ENCODE assay signal across 22 cellular contexts in genomic region chr21:35885942-35886541, GRCh38.
"Had no signal": no experiment of that assay in that cellular context is flagged by ENCODE, and none has a peak within 500 bp of the region (broad histone marks: within the 10 kb centered on the region; RNA-seq: fewer than 3 reads in every experiment).

No MANE protein-coding gene starts in this region.

- H3K4me1 Mint-ChIP-seq: activated naive CD8-positive, alpha-beta T cell treated with anti-CD3 and anti-CD28 coated beads, Interleukin-2, amount 10 ng/mL, durations not matched to agents 7 days and 5 days; naive thymus-derived CD4-positive, alpha-beta T cell; stimulated activated memory B cell treated with anti-CD40 and anti-IgM and Interleukin-4, amounts not matched to agents 10 μg/mL and 1 μg/mL and 100 μg/mL, for 72 hours had no signal

- H3K9me3 Mint-ChIP-seq: activated naive CD4-positive, alpha-beta T cell treated with anti-CD3 and anti-CD28 coated beads for 36 hours; activated naive CD8-positive, alpha-beta T cell treated with anti-CD3 and anti-CD28 coated beads, Interleukin-2, amount 10 ng/mL, durations not matched to agents 7 days and 5 days; neural crest cell had no signal

- H3K4me3 ChIP-seq: colonic mucosa, heart left ventricle, lower lobe of right lung, sigmoid colon, smooth muscle cell, stomach, suprapubic skin, transverse colon had no signal

- H3K9me3 ChIP-seq: colonic mucosa, heart left ventricle, lower lobe of right lung, sigmoid colon, stomach, suprapubic skin, transverse colon had no signal

- H3K27me3 ChIP-seq: colonic mucosa, transverse colon had no signal

- H3K27me3 Mint-ChIP-seq: stimulated activated memory B cell treated with anti-CD40 and anti-IgM and Interleukin-4, amounts not matched to agents 10 μg/mL and 1 μg/mL and 100 μg/mL, for 72 hours had no signal

- H3K4me3 Mint-ChIP-seq: activated naive CD4-positive, alpha-beta T cell treated with anti-CD3 and anti-CD28 coated beads for 36 hours; activated naive CD8-positive, alpha-beta T cell treated with anti-CD3 and anti-CD28 coated beads, Interleukin-2, amount 10 ng/mL, durations not matched to agents 7 days and 5 days; naive thymus-derived CD4-positive, alpha-beta T cell; neural crest cell; stimulated activated memory B cell treated with anti-CD40 and anti-IgM and Interleukin-4, amounts not matched to agents 10 μg/mL and 1 μg/mL and 100 μg/mL, for 72 hours had no signal

- H3K4me1 ChIP-seq: colonic mucosa, heart left ventricle, lower lobe of right lung, sigmoid colon, stomach, transverse colon had no signal

- ATAC-seq: heart left ventricle; lower lobe of right lung; naive thymus-derived CD4-positive, alpha-beta T cell; stimulated activated memory B cell treated with anti-CD40 and anti-IgM and Interleukin-4, amounts not matched to agents 10 μg/mL and 1 μg/mL and 100 μg/mL, for 72 hours had no signal

- H3K27ac ChIP-seq: colonic mucosa, epithelial cell of prostate, heart left ventricle, lower lobe of right lung, sigmoid colon, stomach, suprapubic skin, transverse colon had no signal

- DNase-seq: activated CD4-positive, alpha-beta T cell treated with anti-CD3 and anti-CD28 coated beads for 4 hours; activated CD4-positive, alpha-beta T cell treated with anti-CD3 and anti-CD28 coated beads, Interleukin-2, amount 50 U/mL, for 48 hours; activated CD4-positive, CD25-positive, alpha-beta regulatory T cell; activated naive CD4-positive, alpha-beta T cell treated with anti-CD3 and anti-CD28 coated beads for 36 hours; activated naive CD8-positive, alpha-beta T cell treated with anti-CD3 and anti-CD28 coated beads, Interleukin-2, amount 10 ng/mL, durations not matched to agents 7 days and 5 days; activated T-cell treated with anti-CD3 and anti-CD28 coated beads, Interleukin-2, amount 50 U/mL, for 48 hours; amniotic stem cell; colonic mucosa; heart left ventricle; lower lobe of right lung; naive thymus-derived CD4-positive, alpha-beta T cell; occipital lobe; posterior cingulate gyrus; sigmoid colon; stimulated activated CD4-positive, alpha-beta T cell treated with anti-CD3 and anti-CD28 coated beads, Interleukin-15, amount 100 ng/mL, for 24 hours; stomach; transverse colon had no signal

- H3K4me2 ChIP-seq: smooth muscle cell had no signal

- H3K36me3 ChIP-seq: colonic mucosa, heart left ventricle, lower lobe of right lung, sigmoid colon, stomach, suprapubic skin, transverse colon had no signal

- H3K27ac Mint-ChIP-seq: activated naive CD4-positive, alpha-beta T cell treated with anti-CD3 and anti-CD28 coated beads for 36 hours; activated naive CD8-positive, alpha-beta T cell treated with anti-CD3 and anti-CD28 coated beads, Interleukin-2, amount 10 ng/mL, durations not matched to agents 7 days and 5 days; naive thymus-derived CD4-positive, alpha-beta T cell; stimulated activated memory B cell treated with anti-CD40 and anti-IgM and Interleukin-4, amounts not matched to agents 10 μg/mL and 1 μg/mL and 100 μg/mL, for 72 hours had no signal

- H3K36me3 Mint-ChIP-seq: activated naive CD8-positive, alpha-beta T cell treated with anti-CD3 and anti-CD28 coated beads, Interleukin-2, amount 10 ng/mL, durations not matched to agents 7 days and 5 days; naive thymus-derived CD4-positive, alpha-beta T cell; stimulated activated memory B cell treated with anti-CD40 and anti-IgM and Interleukin-4, amounts not matched to agents 10 μg/mL and 1 μg/mL and 100 μg/mL, for 72 hours had no signal
